Comparison of ENCODE assay signal across 14 cellular contexts in genomic region chr15:50256188-50257041, GRCh38. TPM values are rescaled to one million over a fixed set of nuclear protein-coding genes. Genes with fewer than 3 reads are reported as not detected.
DNase-seq lines count a peak whose midpoint lies in the region; ATAC-seq, FAIRE-seq and TF ChIP-seq lines count a peak whose summit lies in the region.
"Had no signal": no experiment of that assay in that cellular context is flagged by ENCODE, and none has a peak within 500 bp of the region (broad histone marks: within the 10 kb centered on the region; RNA-seq: fewer than 3 reads in every experiment).

No MANE protein-coding gene starts in this region.

- H3K4me3 ChIP-seq in esophagus muscularis mucosa (no peak overlapping the region), right atrium auricular region (no peak overlapping the region)
- H3K4me3 ChIP-seq: BLaER1 treated with 17β-estradiol and CSF1 and Interleukin-3, amounts not matched to agents 10 nM and 100 nM had no signal

- H3K9me3 ChIP-seq in esophagus muscularis mucosa: no peaks in the 10 kb centered on the region
- no peaks in the 10 kb centered on the region for H3K9me3 ChIP-seq in right atrium auricular region
- H3K9me3 ChIP-seq: BLaER1 treated with 17β-estradiol and CSF1 and Interleukin-3, amounts not matched to agents 10 nM and 100 nM had no signal

- intact Hi-C loops in esophagus muscularis mucosa (cut with DNase I): no loop called here

- TF ChIP-seq EP300 in esophagus muscularis mucosa (IDR thresholded peaks at IDR 0.05): no peak

- H3K4me1 ChIP-seq in esophagus muscularis mucosa (no peaks in the 10 kb centered on the region), right atrium auricular region (no peaks in the 10 kb centered on the region)

- H3K27me3 ChIP-seq in esophagus muscularis mucosa (no peaks in the 10 kb centered on the region), right atrium auricular region (no peaks in the 10 kb centered on the region)
- H3K27me3 ChIP-seq: BLaER1 treated with 17β-estradiol and CSF1 and Interleukin-3, amounts not matched to agents 10 nM and 100 nM had no signal

- no peak for FAIRE-seq in urothelium cell line (lab: Jason Lieb, UNC)

- DNase-seq in A172 (ENCODE audit: low spot score): peak; percentile 76
- DNase-seq in GM04503 (ENCODE audit: low read depth): peak; percentile 14
- peak; percentile 78 for DNase-seq in RPMI7951 (ENCODE audit: low read depth)
- DNase-seq in esophagus muscularis mucosa (ENCODE audit: extremely low spot score): peak; percentile 64
- DNase-seq in right atrium auricular region (ENCODE audit: low spot score): no peak
- no peak for DNase-seq in urothelium cell line (ENCODE audit: low spot score)
- no peak for DNase-seq in NCI-H345 (lab: John Stamatoyannopoulos, UW)
- DNase-seq: activated CD4-positive, CD25-positive, alpha-beta regulatory T cell treated with anti-CD3 and anti-CD28 coated beads, Interleukin-2, amount 50 U/mL, for 72 hours; activated naive CD4-positive, alpha-beta T cell treated with anti-CD3 and anti-CD28 coated beads, Interleukin-2, amount 50 U/mL, for 16 hours; naive B cell; NCI-H1105 treated with DMSO at 0.1 percent for 48 hours had no signal

- no peak overlapping the region for H3K27ac ChIP-seq in esophagus muscularis mucosa (replicated peaks in 1 of 4)
- H3K27ac ChIP-seq in right atrium auricular region: no peak overlapping the region

- WGBS in esophagus muscularis mucosa: 65% methylated on average over 5 of the region's 5 CpGs

- TF ChIP-seq POLR2A in esophagus muscularis mucosa (IDR thresholded peaks at IDR 0.05; ENCODE audit: low read depth): no peak

- ATAC-seq in GM21619 (IDR thresholded peaks at IDR 0.05; ENCODE audit: unreplicated experiment): no peak
- ATAC-seq: Panc1 had no signal

- TF ChIP-seq CTCF in esophagus muscularis mucosa (IDR thresholded peaks at IDR 0.05) (no peak), right atrium auricular region (IDR thresholded peaks at IDR 0.05) (no peak)

- no peaks in the 10 kb centered on the region for H3K36me3 ChIP-seq in esophagus muscularis mucosa
- no peaks in the 10 kb centered on the region for H3K36me3 ChIP-seq in right atrium auricular region
- H3K36me3 ChIP-seq: BLaER1 treated with 17β-estradiol and CSF1 and Interleukin-3, amounts not matched to agents 10 nM and 100 nM had no signal

RNA-seq across cellular contexts. Expression of gene HDC, which starts 9.1 kb away (rescaled TPM):
- 0.29 and 0.62 TPM in 2 replicates for total RNA-seq in A172 (2014; rRNA removed; shearing (Covaris generic))
- total RNA-seq in RPMI7951 (2014; rRNA removed; shearing (Covaris generic)): not detected in 2 replicates
- total RNA-seq in esophagus muscularis mucosa (1 to 10 TPM in 3 of 4 donors, under 1 TPM in 1; 0.39 to 7.0 (median 3.5) TPM), right atrium auricular region (not detected)

Comparison
In these comparisons a context has a peak if more than half of its experiments do, and no peak if none do; other contexts are left out.
1. DNase-seq: peak in A172 (single experiment), GM04503 (single experiment), RPMI7951 (single experiment) and esophagus muscularis mucosa (single experiment); none in right atrium auricular region (single experiment), urothelium cell line (single experiment) and NCI-H345 (single experiment).